Comparison of ENCODE assay signal across 1 cellular context in the genomic region with DNA sequence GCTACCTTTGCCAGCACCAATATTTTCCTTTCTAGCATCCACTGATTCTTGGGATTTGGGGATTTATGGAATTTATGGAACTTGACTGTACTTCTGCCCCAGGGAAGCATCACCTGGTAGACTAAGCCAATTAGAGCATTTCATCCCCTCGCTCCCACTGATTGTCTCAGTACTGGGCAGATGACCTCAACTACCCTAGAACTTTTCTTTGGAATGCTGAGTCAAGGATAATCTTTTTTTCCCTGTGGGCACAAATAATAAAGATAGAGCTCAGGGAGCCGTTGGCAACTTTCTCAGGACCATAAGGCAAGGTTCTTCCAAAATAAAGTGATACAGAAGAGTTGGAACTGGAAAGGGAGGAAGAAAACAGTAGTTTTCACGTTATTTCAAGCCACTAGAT.
TF ChIP-seq lines count a peak whose summit lies in the region.

No MANE protein-coding gene starts in this region.

TF ChIP-seq in SK-N-SH treated with all-trans-retinoic acid at 6 μM for 48 hours, 23 proteins besides CTCF, POLR2A, EP300 and RAD21 (continued from another document):
- TF ChIP-seq, protein P1, sequence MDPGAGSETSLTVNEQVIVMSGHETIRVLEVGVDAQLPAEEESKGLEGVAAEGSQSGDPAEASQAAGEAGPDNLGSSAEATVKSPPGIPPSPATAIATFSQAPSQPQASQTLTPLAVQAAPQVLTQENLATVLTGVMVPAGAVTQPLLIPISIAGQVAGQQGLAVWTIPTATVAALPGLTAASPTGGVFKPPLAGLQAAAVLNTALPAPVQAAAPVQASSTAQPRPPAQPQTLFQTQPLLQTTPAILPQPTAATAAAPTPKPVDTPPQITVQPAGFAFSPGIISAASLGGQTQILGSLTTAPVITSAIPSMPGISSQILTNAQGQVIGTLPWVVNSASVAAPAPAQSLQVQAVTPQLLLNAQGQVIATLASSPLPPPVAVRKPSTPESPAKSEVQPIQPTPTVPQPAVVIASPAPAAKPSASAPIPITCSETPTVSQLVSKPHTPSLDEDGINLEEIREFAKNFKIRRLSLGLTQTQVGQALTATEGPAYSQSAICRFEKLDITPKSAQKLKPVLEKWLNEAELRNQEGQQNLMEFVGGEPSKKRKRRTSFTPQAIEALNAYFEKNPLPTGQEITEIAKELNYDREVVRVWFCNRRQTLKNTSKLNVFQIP (CRISPR knock-in tag; IDR thresholded peaks at IDR 0.05; ENCODE audit: borderline replicate concordance, low read depth): no peak
- no peak for TF ChIP-seq PPARA (CRISPR knock-in tag; IDR thresholded peaks at IDR 0.05; ENCODE audit: borderline replicate concordance)
- TF ChIP-seq ESRRG (CRISPR knock-in tag; IDR thresholded peaks at IDR 0.05): no peak
- no peak for TF ChIP-seq ZNF70 (CRISPR knock-in tag; IDR thresholded peaks at IDR 0.05)
- no peak for TF ChIP-seq ZC3H10 (CRISPR knock-in tag; IDR thresholded peaks at IDR 0.05)
- TF ChIP-seq BACH2 (CRISPR knock-in tag; IDR thresholded peaks at IDR 0.05; ENCODE audit: borderline replicate concordance): no peak
- TF ChIP-seq CSDC2 (CRISPR knock-in tag; IDR thresholded peaks at IDR 0.05): no peak
- TF ChIP-seq TOX (CRISPR knock-in tag; IDR thresholded peaks at IDR 0.05; ENCODE audit: borderline replicate concordance): no peak
- TF ChIP-seq OSR1 (CRISPR knock-in tag; IDR thresholded peaks at IDR 0.05): no peak
- TF ChIP-seq ISL1 (CRISPR knock-in tag; IDR thresholded peaks at IDR 0.05): no peak
- TF ChIP-seq, protein P2, sequence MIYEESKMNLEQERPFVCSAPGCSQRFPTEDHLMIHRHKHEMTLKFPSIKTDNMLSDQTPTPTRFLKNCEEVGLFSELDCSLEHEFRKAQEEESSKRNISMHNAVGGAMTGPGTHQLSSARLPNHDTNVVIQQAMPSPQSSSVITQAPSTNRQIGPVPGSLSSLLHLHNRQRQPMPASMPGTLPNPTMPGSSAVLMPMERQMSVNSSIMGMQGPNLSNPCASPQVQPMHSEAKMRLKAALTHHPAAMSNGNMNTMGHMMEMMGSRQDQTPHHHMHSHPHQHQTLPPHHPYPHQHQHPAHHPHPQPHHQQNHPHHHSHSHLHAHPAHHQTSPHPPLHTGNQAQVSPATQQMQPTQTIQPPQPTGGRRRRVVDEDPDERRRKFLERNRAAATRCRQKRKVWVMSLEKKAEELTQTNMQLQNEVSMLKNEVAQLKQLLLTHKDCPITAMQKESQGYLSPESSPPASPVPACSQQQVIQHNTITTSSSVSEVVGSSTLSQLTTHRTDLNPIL (CRISPR knock-in tag; IDR thresholded peaks at IDR 0.05; ENCODE audit: low read depth): no peak
- no peak for TF ChIP-seq RARB (CRISPR knock-in tag; IDR thresholded peaks at IDR 0.05)
- TF ChIP-seq ZNF8 (CRISPR knock-in tag; IDR thresholded peaks at IDR 0.05): no peak
- no peak for TF ChIP-seq GLIS3 (CRISPR knock-in tag; IDR thresholded peaks at IDR 0.05)
- no peak for TF ChIP-seq ZNF565 (CRISPR knock-in tag; conservative IDR thresholded peaks at IDR 0.05; ENCODE audit: low read depth)
- no peak for TF ChIP-seq SNAI2 (CRISPR knock-in tag; IDR thresholded peaks at IDR 0.05)
